ENCODE assay signal across 9 cellular contexts in the genomic region with DNA sequence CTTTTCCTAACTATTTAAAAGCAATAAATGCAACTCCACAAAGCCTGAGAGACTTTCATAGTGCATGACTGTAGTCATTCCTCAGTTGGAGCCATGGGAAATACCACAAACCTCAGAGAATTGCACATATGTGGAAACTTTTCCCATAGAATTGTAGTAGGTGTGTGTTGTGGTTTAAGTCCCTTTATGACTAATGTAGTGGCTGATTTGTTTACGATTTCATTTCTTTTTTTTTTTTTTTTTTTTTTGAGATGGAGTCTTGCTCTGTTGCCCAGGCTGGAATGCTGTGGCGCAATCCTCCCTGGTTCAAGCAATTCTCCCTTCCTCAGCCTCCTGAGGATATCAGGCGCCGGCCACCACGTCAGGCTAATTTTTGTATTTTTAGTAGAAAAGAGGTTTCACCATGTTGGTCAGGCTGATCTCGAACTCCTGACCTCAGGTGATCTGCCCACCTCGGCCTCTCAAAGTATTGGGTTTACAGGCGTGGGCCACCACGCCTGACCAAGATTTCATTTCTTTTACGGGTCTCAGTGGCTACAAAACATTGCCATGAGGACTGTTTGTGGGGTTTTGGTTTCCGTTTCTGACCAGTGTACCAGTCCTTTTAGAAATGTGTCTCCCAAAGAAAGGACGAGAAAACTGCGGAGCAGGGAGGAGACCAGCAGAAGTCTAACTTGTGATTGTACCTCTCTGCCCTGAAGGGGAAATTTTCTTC.
DNase-seq lines count a peak whose midpoint lies in the region; ATAC-seq, FAIRE-seq and TF ChIP-seq lines count a peak whose summit lies in the region.
"Had no signal": no experiment of that assay in that cellular context is flagged by ENCODE, and none has a peak within 500 bp of the region (broad histone marks: within the 10 kb centered on the region; RNA-seq: fewer than 3 reads in every experiment).

No MANE protein-coding gene starts in this region.

- H3K4me3 ChIP-seq in SJSA1 (no peak overlapping the region), foreskin fibroblast (ENCODE audit: low read depth in 1 of 2, low read length in 2 of 2) (no peak overlapping the region), upper lobe of right lung (no peak overlapping the region), kidney (ENCODE audit: low read length in 2 of 2) (no peak overlapping the region)

- ATAC-seq in GM21717 (IDR thresholded peaks at IDR 0.05; ENCODE audit: unreplicated experiment) (peak; percentile 22), upper lobe of right lung (peak; percentile 46), HG02973 (IDR thresholded peaks at IDR 0.05; ENCODE audit: unreplicated experiment) (no peak), GM21423 (IDR thresholded peaks at IDR 0.05; ENCODE audit: unreplicated experiment) (no peak)
- ATAC-seq: left ventricle myocardium superior, T-cell had no signal

- no peaks in the 10 kb centered on the region for H3K36me3 ChIP-seq in SJSA1
- no peaks in the 10 kb centered on the region for H3K36me3 ChIP-seq in upper lobe of right lung
- H3K36me3 ChIP-seq in kidney (ENCODE audit: control insufficient read depth in 1 of 2, insufficient read depth in 2 of 2, low read length in 2 of 2), result no peaks in the 10 kb centered on the region

- H3K27ac ChIP-seq in SJSA1 (peak overlapping the region; percentile 82), upper lobe of right lung (no peak overlapping the region), kidney (ENCODE audit: low read depth in 2 of 2, low read length in 2 of 2) (no peak overlapping the region)

- H3K9me3 ChIP-seq in SJSA1 (replicated peaks), result no peaks in the 10 kb centered on the region
- H3K9me3 ChIP-seq in upper lobe of right lung, result no peaks in the 10 kb centered on the region
- no peaks in the 10 kb centered on the region for H3K9me3 ChIP-seq in kidney (ENCODE audit: control insufficient read depth in 1 of 2, low read length in 2 of 2)

- intact Hi-C loops in upper lobe of right lung (cut with DNase I) (no loop called here), kidney (cut with DNase I) (no loop called here)

- FAIRE-seq in kidney (lab: Jason Lieb, UNC), result no peak

- TF ChIP-seq CTCF in foreskin fibroblast (IDR thresholded peaks at IDR 0.05; ENCODE audit: low read depth, low read length), result no peak
- no peak for TF ChIP-seq CTCF in upper lobe of right lung (IDR thresholded peaks at IDR 0.05)
- TF ChIP-seq CTCF in kidney (IDR thresholded peaks at IDR 0.05; ENCODE audit: borderline replicate concordance, extremely low read depth, insufficient read depth), result no peak

- DNase-seq in SJSA1 (ENCODE audit: low read depth in 1 of 2, low spot score in 2 of 2) (peak; percentile 72 to 95), foreskin fibroblast (peak; percentile 83), upper lobe of right lung (no peak), kidney (no peak)
- DNase-seq: left ventricle myocardium superior, T-cell had no signal

- no peak overlapping the region for H3K9ac ChIP-seq in kidney (ENCODE audit: low read length in 2 of 2)

- H3K27me3 ChIP-seq in SJSA1 (replicated peaks) (no peaks in the 10 kb centered on the region), upper lobe of right lung (no peaks in the 10 kb centered on the region)

- H3K4me1 ChIP-seq in SJSA1 (replicated peaks) (peaks cover 43% of the 10 kb centered on the region), upper lobe of right lung (peaks cover 11% of the 10 kb centered on the region), kidney (ENCODE audit: control insufficient read depth in 1 of 2, insufficient read depth in 1 of 2, low read depth in 1 of 2, low read length in 2 of 2) (no peaks in the 10 kb centered on the region)

Comparison
In these comparisons a context has a peak if more than half of its experiments do, and no peak if none do; other contexts are left out.
1. ATAC-seq: peak in GM21717 (single experiment) and upper lobe of right lung (single experiment); none in HG02973 (single experiment) and GM21423 (single experiment).
2. DNase-seq: peak in SJSA1 (2 of 2) and foreskin fibroblast (2 of 2); none in upper lobe of right lung (single experiment) and kidney (single experiment).